Comparison of ENCODE assay signal across 11 cellular contexts in genomic region chr22:19176732-19177131, GRCh38. TPM values are rescaled to one million over a fixed set of nuclear protein-coding genes. Genes with fewer than 3 reads are reported as not detected.
DNase-seq lines count a peak whose midpoint lies in the region; ATAC-seq and TF ChIP-seq lines count a peak whose summit lies in the region.
"Had no signal": no experiment of that assay in that cellular context is flagged by ENCODE, and none has a peak within 500 bp of the region (broad histone marks: within the 10 kb centered on the region; RNA-seq: fewer than 3 reads in every experiment).

No MANE protein-coding gene starts in this region.

- no peaks in the 10 kb centered on the region for H3K27me3 ChIP-seq in H9 (ENCODE audit: insufficient read depth, low read length)
- H3K27me3 ChIP-seq in liver (ENCODE audit: control insufficient read depth in 4 of 4, insufficient read depth in 4 of 4, low read length in 3 of 4): no peaks in the 10 kb centered on the region

- H4K91ac ChIP-seq in H9 (ENCODE audit: insufficient read length, low read depth, low read length): no peak overlapping the region

- H3K9me3 Mint-ChIP-seq in H9: no peaks in the 10 kb centered on the region
- no peaks in the 10 kb centered on the region for H3K9me3 Mint-ChIP-seq in activated naive CD8-positive, alpha-beta T cell treated with anti-CD3 and anti-CD28 coated beads for 36 hours

- H2AK5ac ChIP-seq in H9 (ENCODE audit: insufficient read length, low read length): no peak overlapping the region

- H3K79me2 ChIP-seq in H9 (ENCODE audit: insufficient read depth, low read length): peaks cover 10% of the 10 kb centered on the region; the same call in 1 of the 2 replicates

- peaks cover 6% of the 10 kb centered on the region for H3K79me1 ChIP-seq in H9 (ENCODE audit: insufficient read depth, low read depth, low read length, poor library complexity, severe bottlenecking)

- no peak for DNase-seq in AG04449 (ENCODE audit: low read depth, low spot score)
- DNase-seq in H9: no peak
- no peak for DNase-seq in activated naive CD8-positive, alpha-beta T cell treated with anti-CD3 and anti-CD28 coated beads for 36 hours
- no peak for DNase-seq in mucosa of gallbladder (ENCODE audit: low spot score)
- no peak for DNase-seq in GOT3 (lab: John Stamatoyannopoulos, UW)
- no peak for DNase-seq in stimulated activated CD4-positive, alpha-beta T cell treated with anti-CD3 and anti-CD28 coated beads, Interleukin-4, amount 100 ng/mL, for 24 hours
- DNase-seq: cerebellar nuclear complex, kidney, NCI-H2107 had no signal

- CTCF ChIA-PET in AG04449 (lab: Yijun Ruan, JAX): no interaction called here

- H3K9ac ChIP-seq in H9 (ENCODE audit: extremely low read depth, insufficient read length, low read length) (no peak overlapping the region), liver (ENCODE audit: low read depth in 1 of 2, low read length in 2 of 2) (no peak overlapping the region)

- no CpG with 5 or more reads among the region's 12 CpGs for WGBS in H9 (ENCODE audit: extremely low coverage, insufficient read length, low lambda C conversion rate)
- 71% methylated on average over 12 of the region's 12 CpGs for WGBS in liver

- H3K36me3 ChIP-seq in liver (ENCODE audit: control insufficient read depth in 4 of 4, insufficient read depth in 3 of 4, low read depth in 1 of 4, low read length in 3 of 4): no peaks in the 10 kb centered on the region

- no peak overlapping the region for H2BK12ac ChIP-seq in H9 (ENCODE audit: insufficient read length, low read depth, low read length)

- H4K8ac ChIP-seq in H9 (replicated peaks; ENCODE audit: insufficient read length, low read depth, low read length): no peak overlapping the region

- peaks cover 2% of the 10 kb centered on the region for H4K20me1 ChIP-seq in H9 (ENCODE audit: control insufficient read depth, insufficient read depth, insufficient read length)

- H3K9me3 ChIP-seq in H9 (ENCODE audit: control insufficient read depth, low read depth, low read length) (no peaks in the 10 kb centered on the region), liver (ENCODE audit: control insufficient read depth in 4 of 4, low read length in 3 of 4) (no peaks in the 10 kb centered on the region)

- no peak overlapping the region for H2BK120ac ChIP-seq in H9 (ENCODE audit: low read depth, low read length, poor library complexity, severe bottlenecking)

- H3K4me1 Mint-ChIP-seq in H9: peaks cover 38 to 44% of the 10 kb centered on the region in 2 experiments
- peaks cover 27% of the 10 kb centered on the region for H3K4me1 Mint-ChIP-seq in activated naive CD8-positive, alpha-beta T cell treated with anti-CD3 and anti-CD28 coated beads for 36 hours

- POLR2A ChIA-PET in AG04449 (lab: Yijun Ruan, JAX): no interaction called here

- H2BK20ac ChIP-seq in H9 (ENCODE audit: low read depth, low read length, poor library complexity, severe bottlenecking): no peak overlapping the region

- no peaks in the 10 kb centered on the region for H3K27me3 Mint-ChIP-seq in H9 (ENCODE audit: low read depth)
- no peaks in the 10 kb centered on the region for H3K27me3 Mint-ChIP-seq in activated naive CD8-positive, alpha-beta T cell treated with anti-CD3 and anti-CD28 coated beads for 36 hours

- H3K36me3 Mint-ChIP-seq in H9 (ENCODE audit: insufficient read depth in 1 of 3, low read depth in 3 of 3): peaks cover 0 to 22% (median 15%) of the 10 kb centered on the region in 3 experiments; a peak in 5 of 7 replicates
- peaks cover 17% of the 10 kb centered on the region for H3K36me3 Mint-ChIP-seq in activated naive CD8-positive, alpha-beta T cell treated with anti-CD3 and anti-CD28 coated beads for 36 hours

- H4K5ac ChIP-seq in H9 (ENCODE audit: insufficient read length, low read depth, low read length): no peak overlapping the region

- TF ChIP-seq RAD21 in liver (IDR thresholded peaks at IDR 0.05): no peak

- no peak overlapping the region for H3K23ac ChIP-seq in H9 (ENCODE audit: insufficient read length, low read depth, low read length)

- 0 out of 7 replicates have a peak overlapping the region, but pooled peaks of 1 of the 3 experiments have one; percentile 36 for H3K27ac Mint-ChIP-seq in H9
- H3K27ac Mint-ChIP-seq in activated naive CD8-positive, alpha-beta T cell treated with anti-CD3 and anti-CD28 coated beads for 36 hours: no peak overlapping the region

- H3K18ac ChIP-seq in H9 (ENCODE audit: insufficient read length, low read depth, low read length): no peak overlapping the region

- H3K4me2 ChIP-seq in H9 (ENCODE audit: insufficient read depth, insufficient read length, low read length): no peak overlapping the region

- TF ChIP-seq CTCF in AG04449 (IDR thresholded peaks at IDR 0.05; ENCODE audit: insufficient read depth, low read length, missing control alignments) (no peak), H9 (conservative IDR thresholded peaks at IDR 0.05) (no peak), liver (IDR thresholded peaks at IDR 0.05; ENCODE audit: low read depth, low read length, missing input control) (no peak)

- no peak overlapping the region for H3K56ac ChIP-seq in H9 (ENCODE audit: insufficient read length, low read depth, low read length)

- no peak overlapping the region for H3T11ph ChIP-seq in H9 (ENCODE audit: low read length)

- H3K4me3 Mint-ChIP-seq in H9: peak overlapping the region; percentile 70 to 82
- H3K4me3 Mint-ChIP-seq in activated naive CD8-positive, alpha-beta T cell treated with anti-CD3 and anti-CD28 coated beads for 36 hours: peak overlapping the region; percentile 65

- H3K4me3 ChIP-seq in AG04449 (ENCODE audit: low read depth, low read length) (peak overlapping the region; percentile 71), liver (ENCODE audit: low read depth in 1 of 3, low read length in 3 of 3) (no peak overlapping the region)

- no peak overlapping the region for H3K27ac ChIP-seq in H9 (ENCODE audit: insufficient read length, low read depth, low read length)
- H3K27ac ChIP-seq in liver (ENCODE audit: low read depth in 1 of 2, low read length in 2 of 2): peak overlapping the region; percentile 65 to 90

- H3K4me1 ChIP-seq in H9 (ENCODE audit: insufficient read depth, low read length) (peaks cover 3% of the 10 kb centered on the region; the same call in 1 of the 2 replicates), liver (ENCODE audit: control insufficient read depth in 4 of 4, insufficient read depth in 4 of 4, low read length in 3 of 4) (peaks cover 22 to 77% (median 66%) of the 10 kb centered on the region in 4 donors)

- peaks cover 13% of the 10 kb centered on the region for H3K23me2 ChIP-seq in H9 (ENCODE audit: insufficient read length, low read depth, low read length, poor library complexity, severe bottlenecking)

- H2AFZ ChIP-seq in H9 (ENCODE audit: low read length): no peak overlapping the region

- H3K4ac ChIP-seq in H9 (ENCODE audit: low read depth, low read length): no peak overlapping the region

- no peak overlapping the region for H2BK5ac ChIP-seq in H9 (ENCODE audit: insufficient read length, low read length)

- no peak for ATAC-seq in HG03280 (IDR thresholded peaks at IDR 0.05; ENCODE audit: unreplicated experiment)

- H2BK15ac ChIP-seq in H9 (ENCODE audit: low read depth, low read length): no peak overlapping the region

- H3K14ac ChIP-seq in H9 (ENCODE audit: insufficient read depth, low read length): no peak overlapping the region; the same call in 1 of the 2 replicates

TF ChIP-seq in liver, 16 proteins besides CTCF, POLR2A, EP300 and RAD21:
- TF ChIP-seq FOXA1 (IDR thresholded peaks at IDR 0.05): no peak
- no peak for TF ChIP-seq ATF3 (IDR thresholded peaks at IDR 0.05)

RNA-seq across cellular contexts. Expression of gene SLC25A1, which starts 1.8 kb away (rescaled TPM):
- 151 and 156 TPM in 2 replicates for total RNA-seq in H9 (2021)
- 10 to 100 TPM; 47.9 to 53.8 TPM for total RNA-seq in activated naive CD8-positive, alpha-beta T cell treated with anti-CD3 and anti-CD28 coated beads for 36 hours
- total RNA-seq in liver: 10 to 100 TPM; 59.5 to 76.1 TPM
- polyA plus RNA-seq in liver: 10 to 100 TPM; 71.6 to 78.3 TPM
- total RNA-seq in mucosa of gallbladder: 130 TPM

RNA-seq across cellular contexts. Expression of gene GSC2, which starts 26.6 kb away (rescaled TPM):
- total RNA-seq in H9 (2021) (0.22 TPM in 2 replicates), liver (not detected), mucosa of gallbladder (not detected)
- total RNA-seq in activated naive CD8-positive, alpha-beta T cell treated with anti-CD3 and anti-CD28 coated beads for 36 hours: not detected
- not detected for polyA plus RNA-seq in liver
- total RNA-seq: kidney had no signal

RNA-seq across cellular contexts. Expression of gene ESS2, which starts 32.3 kb away (rescaled TPM):
- total RNA-seq in H9 (2021) (18.7 and 19.4 TPM in 2 replicates), liver (1 to 10 TPM; 2.2 to 5.6 TPM), mucosa of gallbladder (17.3 TPM)
- 10 to 100 TPM; 16.8 to 18.0 TPM for total RNA-seq in activated naive CD8-positive, alpha-beta T cell treated with anti-CD3 and anti-CD28 coated beads for 36 hours
- polyA plus RNA-seq in liver: 1 to 10 TPM; 2.8 to 5.7 TPM

RNA-seq across cellular contexts. Expression of gene TSSK2, which starts 45.6 kb away (rescaled TPM):
- total RNA-seq in H9 (2021): not detected in 2 replicates
- total RNA-seq in activated naive CD8-positive, alpha-beta T cell treated with anti-CD3 and anti-CD28 coated beads for 36 hours: not detected
- total RNA-seq in liver: under 1 TPM in 1 of 2 donors, not detected in 1; 0.08 TPM
- polyA plus RNA-seq in liver: not detected
- total RNA-seq in mucosa of gallbladder: not detected
- total RNA-seq: kidney had no signal

RNA-seq across cellular contexts. Expression of gene DGCR2, which starts 54.5 kb away (rescaled TPM):
- total RNA-seq in H9 (2021) (47.2 and 50.7 TPM in 2 replicates), liver (10 to 100 TPM; 21.3 to 30.0 TPM), mucosa of gallbladder (104 TPM)
- total RNA-seq in activated naive CD8-positive, alpha-beta T cell treated with anti-CD3 and anti-CD28 coated beads for 36 hours: 10 to 100 TPM; 20.5 to 22.2 TPM
- 10 to 100 TPM; 11.2 to 20.9 TPM for polyA plus RNA-seq in liver
